ENCODE assay signal across 1 cellular context in the genomic region with DNA sequence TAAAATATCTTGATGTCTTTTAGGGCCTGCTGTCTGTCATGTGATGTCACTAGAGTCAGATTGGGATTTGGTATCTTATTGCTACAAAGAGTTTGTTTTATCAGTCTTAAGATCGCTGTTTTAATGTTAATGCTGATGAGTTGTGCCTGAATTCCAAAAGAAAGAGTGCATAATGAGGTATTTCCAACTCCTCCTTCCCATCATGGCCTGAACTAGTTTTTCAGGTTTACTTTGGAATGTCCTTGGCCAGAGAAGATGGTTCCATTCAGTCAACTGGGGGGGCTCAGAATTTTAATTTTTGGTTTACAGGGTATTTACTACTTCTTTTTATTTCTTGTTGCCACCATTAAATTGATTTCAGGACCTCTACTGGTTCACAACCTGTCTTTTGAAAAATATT.
TF ChIP-seq lines count a peak whose summit lies in the region.

No MANE protein-coding gene starts in this region.

TF ChIP-seq in GM23338, 12 proteins besides CTCF, POLR2A, EP300 and RAD21 (continued from another document):
- TF ChIP-seq, protein P1, sequence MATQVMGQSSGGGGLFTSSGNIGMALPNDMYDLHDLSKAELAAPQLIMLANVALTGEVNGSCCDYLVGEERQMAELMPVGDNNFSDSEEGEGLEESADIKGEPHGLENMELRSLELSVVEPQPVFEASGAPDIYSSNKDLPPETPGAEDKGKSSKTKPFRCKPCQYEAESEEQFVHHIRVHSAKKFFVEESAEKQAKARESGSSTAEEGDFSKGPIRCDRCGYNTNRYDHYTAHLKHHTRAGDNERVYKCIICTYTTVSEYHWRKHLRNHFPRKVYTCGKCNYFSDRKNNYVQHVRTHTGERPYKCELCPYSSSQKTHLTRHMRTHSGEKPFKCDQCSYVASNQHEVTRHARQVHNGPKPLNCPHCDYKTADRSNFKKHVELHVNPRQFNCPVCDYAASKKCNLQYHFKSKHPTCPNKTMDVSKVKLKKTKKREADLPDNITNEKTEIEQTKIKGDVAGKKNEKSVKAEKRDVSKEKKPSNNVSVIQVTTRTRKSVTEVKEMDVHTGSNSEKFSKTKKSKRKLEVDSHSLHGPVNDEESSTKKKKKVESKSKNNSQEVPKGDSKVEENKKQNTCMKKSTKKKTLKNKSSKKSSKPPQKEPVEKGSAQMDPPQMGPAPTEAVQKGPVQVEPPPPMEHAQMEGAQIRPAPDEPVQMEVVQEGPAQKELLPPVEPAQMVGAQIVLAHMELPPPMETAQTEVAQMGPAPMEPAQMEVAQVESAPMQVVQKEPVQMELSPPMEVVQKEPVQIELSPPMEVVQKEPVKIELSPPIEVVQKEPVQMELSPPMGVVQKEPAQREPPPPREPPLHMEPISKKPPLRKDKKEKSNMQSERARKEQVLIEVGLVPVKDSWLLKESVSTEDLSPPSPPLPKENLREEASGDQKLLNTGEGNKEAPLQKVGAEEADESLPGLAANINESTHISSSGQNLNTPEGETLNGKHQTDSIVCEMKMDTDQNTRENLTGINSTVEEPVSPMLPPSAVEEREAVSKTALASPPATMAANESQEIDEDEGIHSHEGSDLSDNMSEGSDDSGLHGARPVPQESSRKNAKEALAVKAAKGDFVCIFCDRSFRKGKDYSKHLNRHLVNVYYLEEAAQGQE (IDR thresholded peaks at IDR 0.05; ENCODE audit: unreplicated experiment) = no peak
- TF ChIP-seq EZH2phosphoT487 (IDR thresholded peaks at IDR 0.05; ENCODE audit: unreplicated experiment) (no peak), POLR2AphosphoS5 (IDR thresholded peaks at IDR 0.05; ENCODE audit: low read depth) (no peak), ZNF114 (CRISPR knock-in tag; IDR thresholded peaks at IDR 0.05) (no peak), EZH2 (IDR thresholded peaks at IDR 0.05; ENCODE audit: low read depth, unreplicated experiment) (no peak), JUNB (IDR thresholded peaks at IDR 0.05; ENCODE audit: unreplicated experiment) (no peak), ZNF331 (CRISPR knock-in tag; IDR thresholded peaks at IDR 0.05; ENCODE audit: low read depth) (no peak), CREB1 (CRISPR knock-in tag; IDR thresholded peaks at IDR 0.05; ENCODE audit: low read depth) (no peak), STAT1 (IDR thresholded peaks at IDR 0.05; ENCODE audit: unreplicated experiment) (no peak), NANOG (IDR thresholded peaks at IDR 0.05; ENCODE audit: borderline replicate concordance) (no peak)
- TF ChIP-seq, protein P2, sequence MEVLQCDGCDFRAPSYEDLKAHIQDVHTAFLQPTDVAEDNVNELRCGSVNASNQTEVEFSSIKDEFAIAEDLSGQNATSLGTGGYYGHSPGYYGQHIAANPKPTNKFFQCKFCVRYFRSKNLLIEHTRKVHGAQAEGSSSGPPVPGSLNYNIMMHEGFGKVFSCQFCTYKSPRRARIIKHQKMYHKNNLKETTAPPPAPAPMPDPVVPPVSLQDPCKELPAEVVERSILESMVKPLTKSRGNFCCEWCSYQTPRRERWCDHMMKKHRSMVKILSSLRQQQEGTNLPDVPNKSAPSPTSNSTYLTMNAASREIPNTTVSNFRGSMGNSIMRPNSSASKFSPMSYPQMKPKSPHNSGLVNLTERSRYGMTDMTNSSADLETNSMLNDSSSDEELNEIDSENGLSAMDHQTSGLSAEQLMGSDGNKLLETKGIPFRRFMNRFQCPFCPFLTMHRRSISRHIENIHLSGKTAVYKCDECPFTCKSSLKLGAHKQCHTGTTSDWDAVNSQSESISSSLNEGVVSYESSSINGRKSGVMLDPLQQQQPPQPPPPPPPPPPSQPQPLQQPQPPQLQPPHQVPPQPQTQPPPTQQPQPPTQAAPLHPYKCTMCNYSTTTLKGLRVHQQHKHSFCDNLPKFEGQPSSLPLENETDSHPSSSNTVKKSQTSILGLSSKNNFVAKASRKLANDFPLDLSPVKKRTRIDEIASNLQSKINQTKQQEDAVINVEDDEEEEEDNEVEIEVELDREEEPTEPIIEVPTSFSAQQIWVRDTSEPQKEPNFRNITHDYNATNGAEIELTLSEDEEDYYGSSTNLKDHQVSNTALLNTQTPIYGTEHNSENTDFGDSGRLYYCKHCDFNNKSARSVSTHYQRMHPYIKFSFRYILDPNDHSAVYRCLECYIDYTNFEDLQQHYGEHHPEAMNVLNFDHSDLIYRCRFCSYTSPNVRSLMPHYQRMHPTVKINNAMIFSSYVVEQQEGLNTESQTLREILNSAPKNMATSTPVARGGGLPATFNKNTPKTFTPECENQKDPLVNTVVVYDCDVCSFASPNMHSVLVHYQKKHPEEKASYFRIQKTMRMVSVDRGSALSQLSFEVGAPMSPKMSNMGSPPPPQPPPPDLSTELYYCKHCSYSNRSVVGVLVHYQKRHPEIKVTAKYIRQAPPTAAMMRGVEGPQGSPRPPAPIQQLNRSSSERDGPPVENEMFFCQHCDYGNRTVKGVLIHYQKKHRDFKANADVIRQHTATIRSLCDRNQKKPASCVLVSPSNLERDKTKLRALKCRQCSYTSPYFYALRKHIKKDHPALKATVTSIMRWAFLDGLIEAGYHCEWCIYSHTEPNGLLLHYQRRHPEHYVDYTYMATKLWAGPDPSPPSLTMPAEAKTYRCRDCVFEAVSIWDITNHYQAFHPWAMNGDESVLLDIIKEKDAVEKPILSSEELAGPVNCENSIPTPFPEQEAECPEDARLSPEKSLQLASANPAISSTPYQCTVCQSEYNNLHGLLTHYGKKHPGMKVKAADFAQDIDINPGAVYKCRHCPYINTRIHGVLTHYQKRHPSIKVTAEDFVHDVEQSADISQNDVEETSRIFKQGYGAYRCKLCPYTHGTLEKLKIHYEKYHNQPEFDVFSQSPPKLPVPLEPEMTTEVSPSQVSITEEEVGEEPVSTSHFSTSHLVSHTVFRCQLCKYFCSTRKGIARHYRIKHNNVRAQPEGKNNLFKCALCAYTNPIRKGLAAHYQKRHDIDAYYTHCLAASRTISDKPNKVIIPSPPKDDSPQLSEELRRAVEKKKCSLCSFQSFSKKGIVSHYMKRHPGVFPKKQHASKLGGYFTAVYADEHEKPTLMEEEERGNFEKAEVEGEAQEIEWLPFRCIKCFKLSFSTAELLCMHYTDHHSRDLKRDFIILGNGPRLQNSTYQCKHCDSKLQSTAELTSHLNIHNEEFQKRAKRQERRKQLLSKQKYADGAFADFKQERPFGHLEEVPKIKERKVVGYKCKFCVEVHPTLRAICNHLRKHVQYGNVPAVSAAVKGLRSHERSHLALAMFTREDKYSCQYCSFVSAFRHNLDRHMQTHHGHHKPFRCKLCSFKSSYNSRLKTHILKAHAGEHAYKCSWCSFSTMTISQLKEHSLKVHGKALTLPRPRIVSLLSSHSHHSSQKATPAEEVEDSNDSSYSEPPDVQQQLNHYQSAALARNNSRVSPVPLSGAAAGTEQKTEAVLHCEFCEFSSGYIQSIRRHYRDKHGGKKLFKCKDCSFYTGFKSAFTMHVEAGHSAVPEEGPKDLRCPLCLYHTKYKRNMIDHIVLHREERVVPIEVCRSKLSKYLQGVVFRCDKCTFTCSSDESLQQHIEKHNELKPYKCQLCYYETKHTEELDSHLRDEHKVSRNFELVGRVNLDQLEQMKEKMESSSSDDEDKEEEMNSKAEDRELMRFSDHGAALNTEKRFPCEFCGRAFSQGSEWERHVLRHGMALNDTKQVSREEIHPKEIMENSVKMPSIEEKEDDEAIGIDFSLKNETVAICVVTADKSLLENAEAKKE (CRISPR knock-in tag; IDR thresholded peaks at IDR 0.05) = no peak
